Comparison of ENCODE assay signal across 9 cellular contexts in the genomic region with DNA sequence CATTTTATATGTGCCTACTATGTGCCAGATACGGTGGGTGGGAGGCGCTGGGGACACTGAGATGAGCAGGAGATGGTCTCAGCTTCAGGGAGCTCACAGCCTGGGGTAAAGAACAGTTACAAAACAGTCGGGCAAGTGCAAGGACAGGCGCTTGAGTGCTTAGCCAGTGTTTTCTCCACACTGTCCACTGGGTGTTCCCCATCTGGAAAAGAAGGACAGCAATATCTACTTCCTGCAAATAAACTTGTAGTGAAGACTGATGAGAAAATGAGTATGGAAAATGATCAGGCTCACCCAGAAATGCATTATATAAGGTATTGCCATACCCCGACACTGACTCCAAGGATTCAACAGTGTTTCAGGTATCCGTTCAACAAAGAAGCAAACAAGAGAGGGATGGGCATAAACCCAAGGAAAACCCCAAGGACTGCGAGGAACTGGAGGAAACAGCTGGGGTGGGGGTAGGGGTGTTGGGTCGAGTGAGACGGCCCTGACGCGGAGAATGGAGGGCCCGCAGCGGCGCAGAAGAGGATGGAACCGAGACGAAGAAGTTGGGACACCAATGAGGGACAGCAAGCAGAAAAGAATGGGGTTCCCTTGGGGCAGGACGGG. TPM values are rescaled to one million over a fixed set of nuclear protein-coding genes. Genes with fewer than 3 reads are reported as not detected.
A peak's percentile ranks its signal among the peaks of the same experiment; 100 is the strongest.
DNase-seq lines count a peak whose midpoint lies in the region; ATAC-seq, FAIRE-seq and TF ChIP-seq lines count a peak whose summit lies in the region.
"Had no signal": no experiment of that assay in that cellular context is flagged by ENCODE, and none has a peak within 500 bp of the region (broad histone marks: within the 10 kb centered on the region; RNA-seq: fewer than 3 reads in every experiment).

No MANE protein-coding gene starts in this region.

- SMC1A ChIA-PET in GM12878 (lab: Charles Lee; ENCODE audit: uncharacterized antibody, unreplicated experiment) = no interaction called here

- H3K27ac Mint-ChIP-seq in immature natural killer cell = peak overlapping the region; percentile 60 to 84 (median 79)

- peaks cover 3% of the 10 kb centered on the region; the same call in 1 of the 2 replicates for H3K79me2 ChIP-seq in GM12878 (ENCODE audit: control insufficient read depth, insufficient read depth, low read length)

- RAD21 ChIA-PET in GM12878 (lab: Charles Lee; ENCODE audit: unreplicated experiment) = no interaction called here

- in situ Hi-C loops in GM12878 (cut with MboI) = loop anchor here (10.0 kb wide), 1 partner anchor 106 kb away; no protein-coding TSS in a partner anchor

- TF ChIP-seq EP300 in GM12878 (IDR thresholded peaks at IDR 0.05; ENCODE audit: borderline replicate concordance in 1 of 2, control insufficient read depth in 1 of 2, low read depth in 2 of 2, low read length in 2 of 2) = no peak

- H3K4me2 ChIP-seq in GM12878 (ENCODE audit: control insufficient read depth, insufficient read depth) = peak overlapping the region; percentile 45

- TF ChIP-seq RAD21 in GM12878 (IDR thresholded peaks at IDR 0.05; ENCODE audit: insufficient read depth, low read depth, low read length) = no peak

- WGBS in GM12878 (ENCODE audit: insufficient coverage, insufficient replicate concordance, low lambda C conversion rate, missing lambda C conversion rate) = 28% methylated on average over 16 of the region's 17 CpGs

- no peak for FAIRE-seq in GM12878 (lab: Jason Lieb, UNC)
- FAIRE-seq: A204.1 had no signal

- no peaks in the 10 kb centered on the region for H3K4me1 ChIP-seq in GM12878 (ENCODE audit: control insufficient read depth, insufficient read depth, low read length)

- ATAC-seq in GM12878 = no peak; the same call in 2 of the 3 replicates

- intact Hi-C loops in GM12878 (cut with micrococcal nuclease; ENCODE audit: unreplicated experiment) = loop anchor here (1.0 to 5.0 kb wide), 2 partner anchors 90 to 197 kb away; no protein-coding TSS in a partner anchor

- no peaks in the 10 kb centered on the region for H3K27me3 ChIP-seq in GM12878 (replicated peaks in 1 of 2; ENCODE audit: control insufficient read depth in 2 of 2, insufficient read depth in 2 of 2, low read length in 1 of 2)

- peak overlapping the region; percentile 64 for H3K9ac ChIP-seq in GM12878 (ENCODE audit: control insufficient read depth, insufficient read depth, low read length)

- CTCF ChIA-PET in GM12878 (lab: Yijun Ruan, JAX) = no interaction called here

- peak overlapping the region; percentile 87 to 92 (median 89) for H3K4me3 Mint-ChIP-seq in immature natural killer cell

- H3K36me3 Mint-ChIP-seq in immature natural killer cell = no peaks in the 10 kb centered on the region

- peak overlapping the region; percentile 59; the same call in 1 of the 2 replicates for H2AFZ ChIP-seq in GM12878 (ENCODE audit: control insufficient read depth, low read depth, low read length)

- peaks cover 4 to 13% (median 12%) of the 10 kb centered on the region in 3 donors for H3K27me3 Mint-ChIP-seq in immature natural killer cell (ENCODE audit: low read depth in 3 of 3)

- no peak for TF ChIP-seq POLR2A in GM12878 (IDR thresholded peaks at IDR 0.05; ENCODE audit: low read depth, low read length)

- peaks cover 0 to 2% (median 0%) of the 10 kb centered on the region in 6 donors for H3K9me3 Mint-ChIP-seq in immature natural killer cell

- POLR2A ChIA-PET in GM12878 (lab: Charles Lee) = no interaction called here

- DNase-seq in DMS53 (lab: John Stamatoyannopoulos, UW) = peak; percentile 34
- DNase-seq in DMS53 treated with DMSO at 0.1 percent for 48 hours (lab: John Stamatoyannopoulos, UW; ENCODE audit: unreplicated experiment) = no peak
- DNase-seq in LHCN-M2 (ENCODE audit: low read depth) = peak; percentile 45
- DNase-seq in GM12878 (ENCODE audit: low read depth, low spot score) = no peak
- DNase-seq in immature natural killer cell = no peak
- DNase-seq in NCI-H1694 treated with DMSO at 0.1 percent for 48 hours (lab: John Stamatoyannopoulos, UW) = no peak
- DNase-seq in GM20000 (ENCODE audit: low spot score) = no peak

- TF ChIP-seq CTCF in GM12878 (IDR thresholded peaks at IDR 0.05 in 2 of 3, conservative IDR thresholded peaks at IDR 0.05 in 1 of 3; ENCODE audit: control insufficient read depth in 2 of 3, extremely low read depth in 1 of 3, insufficient read depth in 1 of 3, low read depth in 3 of 3, low read length in 3 of 3) (no peak), GM20000 (IDR thresholded peaks at IDR 0.05; ENCODE audit: extremely low read depth, missing control alignments) (no peak)

- no peaks in the 10 kb centered on the region for H3K36me3 ChIP-seq in GM12878 (ENCODE audit: control insufficient read depth in 2 of 2, insufficient read depth in 2 of 2, low read length in 1 of 2)

- H3K27ac ChIP-seq in GM12878 (ENCODE audit: control insufficient read depth, insufficient read depth) (no peak overlapping the region), skin epidermis (peak overlapping the region; percentile 18 to 82 (median 73))

- H3K4me3 ChIP-seq in GM12878 = peak overlapping the region; percentile 66
- H3K4me3 ChIP-seq in skin epidermis = peak overlapping the region; percentile 60 to 82 (median 65)

- no TSS peak for BruUV-seq in GM12878 (replicated peaks; lab: Mats Ljungman, UMichigan)

- H3K4me1 Mint-ChIP-seq in immature natural killer cell = peaks cover 26 to 39% of the 10 kb centered on the region in 2 donors

- no peaks in the 10 kb centered on the region; the same call in 1 of the 2 replicates for H4K20me1 ChIP-seq in GM12878 (ENCODE audit: control insufficient read depth, insufficient read depth)

- no peaks in the 10 kb centered on the region for H3K9me3 ChIP-seq in GM12878 (replicated peaks; ENCODE audit: control insufficient read depth, insufficient read depth, low read length)

RNA-seq across cellular contexts. Expression of a gene that starts 0.8 kb away (rescaled TPM):
- 10.4 and 11.0 TPM in 2 replicates for total RNA-seq in LHCN-M2 (2014; rRNA removed)
- polyA plus RNA-seq in LHCN-M2 (2012) = 11.1 TPM
- total RNA-seq in GM12878 (2013; cell fraction: nucleolus; rRNA removed) = 32.1 and 34.2 TPM in 2 replicates
- 11.9 and 12.5 TPM in 2 replicates for total RNA-seq in GM12878 (2014; rRNA removed)
- 9.6 and 11.0 TPM in 2 replicates for total RNA-seq in GM12878 (2014; rRNA removed; fragmentation: Illumina TruSeq; extraction: Trizol)
- total RNA-seq in GM12878 (2021) = 13.0 and 15.0 TPM in 2 replicates
- 9.0 TPM for polyA plus RNA-seq in GM12878 (2011; ENCODE audit: low read depth)
- 24.5 and 25.1 TPM in 2 replicates for polyA plus RNA-seq in GM12878 (2011; rRNA removed)
- 24.1 and 27.1 TPM in 2 replicates for polyA plus RNA-seq in GM12878 (2011; cell fraction: cytosol; rRNA removed)
- polyA plus RNA-seq in GM12878 (2011; cell fraction: nucleus; rRNA removed) = 20.7 and 26.0 TPM in 2 replicates
- 9.3 and 13.1 TPM in 2 replicates for polyA plus RNA-seq in GM12878 (2012)
- polyA plus RNA-seq in GM12878 (2014; fragmentation: Illumina TruSeq; extraction: Trizol) = 11.2 and 11.5 TPM in 2 replicates
- 1 to 10 TPM; 2.4 to 3.9 TPM for polyA plus RNA-seq in GM12878 (2014; fragmentation: Nextera tagmentation; extraction: Ambion mirVana)
- polyA plus RNA-seq in GM12878 (2014; rRNA removed) = 11.6 and 11.9 TPM in 2 replicates
- 10 to 100 TPM; 16.8 to 19.1 TPM for polyA plus RNA-seq in GM12878 (2016; fragmentation: Nextera tagmentation; extraction: Ambion mirVana)
- 29.6 and 32.6 TPM in 2 replicates for polyA minus RNA-seq in GM12878 (2011; rRNA and poly(A)+ RNA removed)
- 8.6 and 13.2 TPM in 2 replicates for polyA minus RNA-seq in GM12878 (2011; cell fraction: cytosol; rRNA and poly(A)+ RNA removed)
- 7.4 and 12.2 TPM in 2 replicates for polyA minus RNA-seq in GM12878 (2011; cell fraction: nucleus; rRNA and poly(A)+ RNA removed)
- polyA plus RNA-seq in immature natural killer cell = 10 to 100 TPM; 24.3 to 40.8 (median 27.3) TPM

RNA-seq across cellular contexts. Expression of a gene that starts 35.7 kb away (rescaled TPM):
- total RNA-seq in LHCN-M2 (2014; rRNA removed) = not detected in 2 replicates
- polyA plus RNA-seq in LHCN-M2 (2012) = 0.13 TPM
- not detected in 2 replicates for total RNA-seq in GM12878 (2013; cell fraction: nucleolus; rRNA removed)
- total RNA-seq in GM12878 (2014; rRNA removed) = 0.11 TPM in 1 of 2 replicates, not detected in the other
- 0.18 TPM in 1 of 2 replicates, not detected in the other for total RNA-seq in GM12878 (2014; rRNA removed; fragmentation: Illumina TruSeq; extraction: Trizol)
- not detected in 2 replicates for total RNA-seq in GM12878 (2021)
- polyA plus RNA-seq in GM12878 (2011; ENCODE audit: low read depth) = not detected
- 0.07 TPM in 1 of 2 replicates, not detected in the other for polyA plus RNA-seq in GM12878 (2011; rRNA removed)
- 0.12 TPM in 1 of 2 replicates, not detected in the other for polyA plus RNA-seq in GM12878 (2011; cell fraction: cytosol; rRNA removed)
- 0.25 TPM in 1 of 2 replicates, not detected in the other for polyA plus RNA-seq in GM12878 (2011; cell fraction: nucleus; rRNA removed)
- 0.10 TPM in 1 of 2 replicates, not detected in the other for polyA plus RNA-seq in GM12878 (2012)
- polyA plus RNA-seq in GM12878 (2014; fragmentation: Illumina TruSeq; extraction: Trizol) = not detected in 2 replicates
- not detected for polyA plus RNA-seq in GM12878 (2014; fragmentation: Nextera tagmentation; extraction: Ambion mirVana)
- 0.14 TPM in 1 of 2 replicates, not detected in the other for polyA plus RNA-seq in GM12878 (2014; rRNA removed)
- not detected for polyA plus RNA-seq in GM12878 (2016; fragmentation: Nextera tagmentation; extraction: Ambion mirVana)
- polyA minus RNA-seq in GM12878 (2011; rRNA and poly(A)+ RNA removed) = not detected in 2 replicates
- polyA minus RNA-seq in GM12878 (2011; cell fraction: cytosol; rRNA and poly(A)+ RNA removed) = not detected in 2 replicates
- 0.24 and 1.3 TPM in 2 replicates for polyA minus RNA-seq in GM12878 (2011; cell fraction: nucleus; rRNA and poly(A)+ RNA removed)
- not detected for polyA plus RNA-seq in immature natural killer cell

RNA-seq across cellular contexts. Expression of a gene that starts 43.5 kb away (rescaled TPM):
- total RNA-seq in LHCN-M2 (2014; rRNA removed) (not detected in 2 replicates), GM12878 (2014; rRNA removed) (not detected in 2 replicates), GM12878 (2014; rRNA removed; fragmentation: Illumina TruSeq; extraction: Trizol) (not detected in 2 replicates), GM12878 (2021) (not detected in 2 replicates)
- not detected for polyA plus RNA-seq in LHCN-M2 (2012)
- not detected in 2 replicates for total RNA-seq in GM12878 (2013; cell fraction: nucleolus; rRNA removed)
- not detected for polyA plus RNA-seq in GM12878 (2011; ENCODE audit: low read depth)
- polyA plus RNA-seq in GM12878 (2011; rRNA removed) (0.06 and 0.08 TPM in 2 replicates), GM12878 (2014; fragmentation: Illumina TruSeq; extraction: Trizol) (not detected in 2 replicates), GM12878 (2014; fragmentation: Nextera tagmentation; extraction: Ambion mirVana) (not detected), GM12878 (2014; rRNA removed) (not detected in 2 replicates), GM12878 (2016; fragmentation: Nextera tagmentation; extraction: Ambion mirVana) (not detected), immature natural killer cell (not detected)
- 0.07 and 0.10 TPM in 2 replicates for polyA plus RNA-seq in GM12878 (2011; cell fraction: cytosol; rRNA removed)
- polyA plus RNA-seq in GM12878 (2011; cell fraction: nucleus; rRNA removed) = 0.21 TPM in 1 of 2 replicates, not detected in the other
- polyA plus RNA-seq in GM12878 (2012) = not detected in 2 replicates
- polyA minus RNA-seq in GM12878 (2011; rRNA and poly(A)+ RNA removed) = 0.10 TPM in 1 of 2 replicates, not detected in the other
- polyA minus RNA-seq in GM12878 (2011; cell fraction: cytosol; rRNA and poly(A)+ RNA removed) = not detected in 2 replicates
- not detected in 2 replicates for polyA minus RNA-seq in GM12878 (2011; cell fraction: nucleus; rRNA and poly(A)+ RNA removed)

Comparison
In these comparisons a context has a peak if more than half of its experiments do, and no peak if none do; other contexts are left out.
1. DNase-seq: peak in DMS53 (single experiment) and LHCN-M2 (single experiment); none in DMS53 treated with DMSO at 0.1 percent for 48 hours (single experiment), GM12878 (single experiment), immature natural killer cell (0 of 3), NCI-H1694 treated with DMSO at 0.1 percent for 48 hours (single experiment) and GM20000 (single experiment).